34 cellular contexts compared by ENCODE assay signal in genomic region chr9:33908749-33909148, GRCh38.
"Had no signal": no experiment of that assay in that cellular context is flagged by ENCODE, and none has a peak within 500 bp of the region (broad histone marks: within the 10 kb centered on the region; RNA-seq: fewer than 3 reads in every experiment).

No MANE protein-coding gene starts in this region.

- DNase-seq: activated CD4-positive, alpha-beta memory T cell treated with anti-CD3 and anti-CD28 coated beads for 36 hours; activated CD4-positive, alpha-beta T cell treated with anti-CD3 and anti-CD28 coated beads for 36 hours; activated CD4-positive, alpha-beta T cell treated with anti-CD3 and anti-CD28 coated beads, Interleukin-2, amount 10 ng/mL, durations not matched to agents 24 days and 14 days; activated CD4-positive, CD25-positive, alpha-beta regulatory T cell; activated CD4-positive, CD25-positive, alpha-beta regulatory T cell treated with anti-CD3 and anti-CD28 coated beads, Interleukin-2, amount 50 U/mL, for 72 hours; activated CD8-positive, alpha-beta memory T cell treated with anti-CD3 and anti-CD28 coated beads, Interleukin-2, amount 10 ng/mL, durations not matched to agents 7 days and 5 days; activated CD8-positive, alpha-beta memory T cell treated with anti-CD3 and anti-CD28 coated beads, Interleukin-2, amount 50 U/mL, for 4 hours; activated CD8-positive, alpha-beta T cell treated with anti-CD3 and anti-CD28 coated beads, Interleukin-2, amount 10 ng/mL, durations not matched to agents 7 days and 5 days; activated effector memory CD4-positive, alpha-beta T cell treated with Interleukin-2 at 50 U/mL for 16 hours; activated gamma-delta T cell treated with Interleukin-2 at 50 U/mL for 16 hours; activated naive CD4-positive, alpha-beta T cell treated with Interleukin-2 at 50 U/mL for 16 hours; activated naive CD8-positive, alpha-beta T cell treated with anti-CD3 and anti-CD28 coated beads, Interleukin-2, amount 10 ng/mL, durations not matched to agents 7 days and 5 days; activated T-cell treated with anti-CD3 and anti-CD28 coated beads, Interleukin-2, amount 50 U/mL, for 1 hour; central memory CD4-positive, alpha-beta T cell; cerebellar nuclear complex; colonic mucosa; effector CD8-positive, alpha-beta T cell; esophagus squamous epithelium; foreskin melanocyte; heart right ventricle; T-helper 1 cell; T-helper 17 cell; T1000 had no signal

- H3K36me3 ChIP-seq: breast epithelium, colonic mucosa had no signal

- H3K9me3 Mint-ChIP-seq: activated CD4-positive, alpha-beta memory T cell treated with anti-CD3 and anti-CD28 coated beads for 36 hours; activated CD4-positive, alpha-beta T cell treated with anti-CD3 and anti-CD28 coated beads, Interleukin-2, amount 10 ng/mL, durations not matched to agents 24 days and 14 days; activated naive CD4-positive, alpha-beta T cell treated with anti-CD3 and anti-CD28 coated beads, Interleukin-2, amount 50 U/mL, for 24 hours; activated naive CD8-positive, alpha-beta T cell treated with anti-CD3 and anti-CD28 coated beads, Interleukin-2, amount 10 ng/mL, durations not matched to agents 7 days and 5 days; activated T-helper 17 cell treated with anti-CD3 and anti-CD28 coated beads, Interleukin-2, amount 50 U/mL, for 72 hours; brain; T-helper 2 cell treated with Interferon-gamma antibody and Interleukin-4, amounts not matched to agents 5 μg/mL and 100 μg/mL, for 36 hours had no signal

- H3K27ac ChIP-seq: ascending aorta, breast epithelium, cardiac muscle cell, colonic mucosa, epithelial cell of prostate, esophagus squamous epithelium, gastroesophageal sphincter, heart right ventricle had no signal

- H3K27me3 Mint-ChIP-seq: activated CD4-positive, alpha-beta memory T cell treated with anti-CD3 and anti-CD28 coated beads for 36 hours; activated CD4-positive, alpha-beta T cell treated with anti-CD3 and anti-CD28 coated beads for 36 hours; activated CD4-positive, alpha-beta T cell treated with anti-CD3 and anti-CD28 coated beads, Interleukin-2, amount 10 ng/mL, durations not matched to agents 24 days and 14 days; activated CD8-positive, alpha-beta memory T cell treated with anti-CD3 and anti-CD28 coated beads, Interleukin-2, amount 10 ng/mL, durations not matched to agents 7 days and 5 days; activated naive CD4-positive, alpha-beta T cell treated with anti-CD3 and anti-CD28 coated beads, Interleukin-2, amount 50 U/mL, for 24 hours; activated naive CD8-positive, alpha-beta T cell treated with anti-CD3 and anti-CD28 coated beads, Interleukin-2, amount 10 ng/mL, durations not matched to agents 7 days and 5 days; activated T-helper 17 cell treated with anti-CD3 and anti-CD28 coated beads, Interleukin-2, amount 50 U/mL, for 72 hours; brain; T-helper 17 cell had no signal

- H3K27ac Mint-ChIP-seq: activated CD4-positive, alpha-beta memory T cell treated with anti-CD3 and anti-CD28 coated beads for 36 hours; activated CD4-positive, alpha-beta T cell treated with anti-CD3 and anti-CD28 coated beads for 36 hours; activated CD4-positive, alpha-beta T cell treated with anti-CD3 and anti-CD28 coated beads, Interleukin-2, amount 10 ng/mL, durations not matched to agents 24 days and 14 days; activated CD8-positive, alpha-beta T cell treated with anti-CD3 and anti-CD28 coated beads, Interleukin-2, amount 10 ng/mL, durations not matched to agents 7 days and 5 days; activated naive CD8-positive, alpha-beta T cell treated with anti-CD3 and anti-CD28 coated beads, Interleukin-2, amount 10 ng/mL, durations not matched to agents 7 days and 5 days; activated T-helper 17 cell treated with anti-CD3 and anti-CD28 coated beads, Interleukin-2, amount 50 U/mL, for 72 hours; T-helper 2 cell treated with Interferon-gamma antibody and Interleukin-4, amounts not matched to agents 5 μg/mL and 100 μg/mL, for 36 hours had no signal

- H3K4me3 ChIP-seq: ascending aorta, breast epithelium, cardiac muscle cell, colonic mucosa, esophagus squamous epithelium, gastroesophageal sphincter, heart right ventricle had no signal

- H3K4me3 Mint-ChIP-seq: activated CD4-positive, alpha-beta memory T cell treated with anti-CD3 and anti-CD28 coated beads for 36 hours; activated CD4-positive, alpha-beta T cell treated with anti-CD3 and anti-CD28 coated beads for 36 hours; activated CD4-positive, alpha-beta T cell treated with anti-CD3 and anti-CD28 coated beads, Interleukin-2, amount 10 ng/mL, durations not matched to agents 24 days and 14 days; activated CD8-positive, alpha-beta memory T cell treated with anti-CD3 and anti-CD28 coated beads, Interleukin-2, amount 10 ng/mL, durations not matched to agents 7 days and 5 days; activated CD8-positive, alpha-beta T cell treated with anti-CD3 and anti-CD28 coated beads, Interleukin-2, amount 10 ng/mL, durations not matched to agents 7 days and 5 days; activated naive CD4-positive, alpha-beta T cell treated with anti-CD3 and anti-CD28 coated beads, Interleukin-2, amount 50 U/mL, for 24 hours; activated naive CD8-positive, alpha-beta T cell treated with anti-CD3 and anti-CD28 coated beads, Interleukin-2, amount 10 ng/mL, durations not matched to agents 7 days and 5 days; activated T-helper 17 cell treated with anti-CD3 and anti-CD28 coated beads, Interleukin-2, amount 50 U/mL, for 72 hours; brain; T-helper 17 cell; T-helper 2 cell treated with Interferon-gamma antibody and Interleukin-4, amounts not matched to agents 5 μg/mL and 100 μg/mL, for 36 hours had no signal

- ATAC-seq: activated CD4-positive, alpha-beta T cell treated with anti-CD3 and anti-CD28 coated beads for 36 hours; activated CD8-positive, alpha-beta memory T cell treated with anti-CD3 and anti-CD28 coated beads, Interleukin-2, amount 10 ng/mL, durations not matched to agents 7 days and 5 days; activated CD8-positive, alpha-beta T cell treated with anti-CD3 and anti-CD28 coated beads, Interleukin-2, amount 10 ng/mL, durations not matched to agents 7 days and 5 days; activated T-helper 17 cell treated with anti-CD3 and anti-CD28 coated beads, Interleukin-2, amount 50 U/mL, for 72 hours; gastroesophageal sphincter; heart right ventricle; T-helper 17 cell had no signal

- FAIRE-seq: endometrium, endothelial cell of umbilical vein had no signal

- H3K4me1 Mint-ChIP-seq: activated CD8-positive, alpha-beta memory T cell treated with anti-CD3 and anti-CD28 coated beads, Interleukin-2, amount 10 ng/mL, durations not matched to agents 7 days and 5 days had no signal

- H3K27me3 ChIP-seq: ascending aorta, breast epithelium, cardiac muscle cell, colonic mucosa, esophagus squamous epithelium, gastroesophageal sphincter, heart right ventricle had no signal

- H3K4me1 ChIP-seq: breast epithelium, colonic mucosa had no signal

- H3K9me3 ChIP-seq: ascending aorta, breast epithelium, colonic mucosa, esophagus squamous epithelium, gastroesophageal sphincter, heart right ventricle had no signal
